Comparison of ENCODE assay signal across 21 cellular contexts in the genomic region with DNA sequence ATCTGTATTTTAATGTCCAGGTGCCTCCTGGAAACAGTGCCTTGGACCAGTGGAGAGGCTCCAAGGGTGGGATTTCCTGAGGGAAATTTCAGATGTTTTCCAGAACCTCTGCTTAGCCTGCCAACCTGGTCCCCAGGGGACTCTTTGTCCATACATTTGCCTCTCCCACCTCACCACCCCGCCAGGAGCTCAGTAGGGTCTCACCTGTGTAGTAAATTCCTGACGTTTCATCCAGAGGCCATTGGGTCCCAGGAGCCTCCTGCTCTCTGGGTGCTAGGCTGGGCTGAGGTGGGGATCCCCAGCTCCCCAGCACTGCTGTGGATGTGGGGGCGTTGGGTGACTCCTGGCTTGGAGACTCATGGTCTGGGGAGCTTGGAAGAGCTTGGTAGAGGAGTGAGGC. TPM values are rescaled to one million over a fixed set of nuclear protein-coding genes. Genes with fewer than 3 reads are reported as not detected.
A peak's percentile ranks its signal among the peaks of the same experiment; 100 is the strongest.
DNase-seq lines count a peak whose midpoint lies in the region; ATAC-seq and TF ChIP-seq lines count a peak whose summit lies in the region.
"Had no signal": no experiment of that assay in that cellular context is flagged by ENCODE, and none has a peak within 500 bp of the region (broad histone marks: within the 10 kb centered on the region; RNA-seq: fewer than 3 reads in every experiment).

No MANE protein-coding gene starts in this region.

- intact Hi-C loops in MCF 10A (cut with micrococcal nuclease): no loop called here
- intact Hi-C loops in mammary epithelial cell (cut with micrococcal nuclease): loop anchor here (10.0 kb wide), 2 partner anchors 337 to 387 kb away; a partner anchor contains a TSS

- H3K9ac ChIP-seq in mammary epithelial cell (ENCODE audit: insufficient read depth, low read length): no peak overlapping the region

- H3K4me3 Mint-ChIP-seq in MCF 10A (ENCODE audit: unreplicated experiment): no peak overlapping the region
- no peak overlapping the region for H3K4me3 Mint-ChIP-seq in stimulated activated memory B cell treated with anti-CD40 and anti-IgM and Interleukin-4, amounts not matched to agents 10 μg/mL and 1 μg/mL and 100 μg/mL, for 72 hours
- H3K4me3 Mint-ChIP-seq: nephron progenitor cell had no signal

- no peak overlapping the region for H3K4me3 ChIP-seq in mammary epithelial cell (replicated peaks in 1 of 3; ENCODE audit: insufficient read depth in 1 of 3, low read depth in 2 of 3, low read length in 3 of 3)
- H3K4me3 ChIP-seq: Peyer's patch had no signal

- ATAC-seq in stimulated activated memory B cell treated with anti-CD40 and anti-IgM and Interleukin-4, amounts not matched to agents 10 μg/mL and 1 μg/mL and 100 μg/mL, for 72 hours: no peak
- ATAC-seq: activated CD8-positive, alpha-beta memory T cell treated with anti-CD3 and anti-CD28 coated beads, Interleukin-2, amount 10 ng/mL, durations not matched to agents 7 days and 5 days had no signal

- H3K79me2 ChIP-seq in mammary epithelial cell (ENCODE audit: insufficient read depth, low read length): no peaks in the 10 kb centered on the region

- H3K27ac ChIP-seq in mammary epithelial cell (ENCODE audit: insufficient read depth, low read depth, low read length): no peak overlapping the region
- peak overlapping the region; percentile 99 for H3K27ac ChIP-seq in epithelial cell of prostate
- H3K27ac ChIP-seq: Peyer's patch had no signal

- H3K4me1 Mint-ChIP-seq in MCF 10A (ENCODE audit: insufficient read depth, unreplicated experiment): peaks cover 23% of the 10 kb centered on the region
- H3K4me1 Mint-ChIP-seq in stimulated activated memory B cell treated with anti-CD40 and anti-IgM and Interleukin-4, amounts not matched to agents 10 μg/mL and 1 μg/mL and 100 μg/mL, for 72 hours: peaks cover 69% of the 10 kb centered on the region

- H2AFZ ChIP-seq in mammary epithelial cell (ENCODE audit: low read depth, low read length): no peak overlapping the region

- POLR2A ChIA-PET in MCF 10A (lab: Yijun Ruan, JAX): interaction anchor here (0.5 kb wide), 1 partner anchor 925 kb away, joined by 4 read pairs; no protein-coding TSS in a partner anchor
- POLR2A ChIA-PET in GM10248 (lab: Yijun Ruan, JAX): no interaction called here

- CTCF ChIA-PET in MCF 10A (lab: Yijun Ruan, JAX) (no interaction called here), mammary epithelial cell (lab: Charles Lee; ENCODE audit: low non-redundant PET) (no interaction called here), GM10248 (lab: Yijun Ruan, JAX) (interaction anchor here (1.3 to 4.1 kb wide), 2 partner anchors 11 to 855 kb away, joined by 3 to 26 read pairs; no protein-coding TSS in a partner anchor)

- WGBS in mammary epithelial cell (ENCODE audit: low coverage, missing lambda C conversion rate): 90% methylated on average over 3 of the region's 3 CpGs

- peak overlapping the region; percentile 40 for H3K27ac Mint-ChIP-seq in MCF 10A (ENCODE audit: low read depth, unreplicated experiment)
- peak overlapping the region; percentile 95 for H3K27ac Mint-ChIP-seq in stimulated activated memory B cell treated with anti-CD40 and anti-IgM and Interleukin-4, amounts not matched to agents 10 μg/mL and 1 μg/mL and 100 μg/mL, for 72 hours
- H3K27ac Mint-ChIP-seq: activated CD8-positive, alpha-beta memory T cell treated with anti-CD3 and anti-CD28 coated beads, Interleukin-2, amount 10 ng/mL, durations not matched to agents 7 days and 5 days; nephron progenitor cell; progenitor cell of endocrine pancreas had no signal

- H3K4me1 ChIP-seq in mammary epithelial cell (ENCODE audit: insufficient read depth, low read length): peaks cover 41% of the 10 kb centered on the region

- in situ Hi-C loops in mammary epithelial cell (cut with MboI; ENCODE audit: low sequenced_read_pairs in 2 of 2): loop anchor here in 1 of 2 donors (5.0 to 10.0 kb wide), 2 partner anchors 74 to 1073 kb away; a partner anchor contains a TSS

- H3K4me2 ChIP-seq in mammary epithelial cell (ENCODE audit: insufficient read depth, low read depth, low read length): no peak overlapping the region

- no peaks in the 10 kb centered on the region for H4K20me1 ChIP-seq in mammary epithelial cell (ENCODE audit: insufficient read depth, low read length)

- no peaks in the 10 kb centered on the region for H3K27me3 Mint-ChIP-seq in MCF 10A (ENCODE audit: insufficient read depth, unreplicated experiment)
- H3K27me3 Mint-ChIP-seq in stimulated activated memory B cell treated with anti-CD40 and anti-IgM and Interleukin-4, amounts not matched to agents 10 μg/mL and 1 μg/mL and 100 μg/mL, for 72 hours: no peaks in the 10 kb centered on the region
- H3K27me3 Mint-ChIP-seq: activated CD8-positive, alpha-beta memory T cell treated with anti-CD3 and anti-CD28 coated beads, Interleukin-2, amount 10 ng/mL, durations not matched to agents 7 days and 5 days had no signal

- no TSS peak for BruUV-seq in MCF 10A (replicated peaks; lab: Mats Ljungman, UMichigan)
- BruUV-seq in mammary epithelial cell (replicated peaks; lab: Mats Ljungman, UMichigan): no TSS peak

- H3K36me3 Mint-ChIP-seq in MCF 10A (ENCODE audit: insufficient read depth, unreplicated experiment): peaks cover 18% of the 10 kb centered on the region
- peaks cover 57% of the 10 kb centered on the region for H3K36me3 Mint-ChIP-seq in stimulated activated memory B cell treated with anti-CD40 and anti-IgM and Interleukin-4, amounts not matched to agents 10 μg/mL and 1 μg/mL and 100 μg/mL, for 72 hours

- H3K36me3 ChIP-seq in mammary epithelial cell (ENCODE audit: insufficient read depth, low read length): no peaks in the 10 kb centered on the region
- H3K36me3 ChIP-seq: Peyer's patch had no signal

- no peaks in the 10 kb centered on the region for H3K9me3 ChIP-seq in mammary epithelial cell (replicated peaks; ENCODE audit: insufficient read depth, low read length)
- H3K9me3 ChIP-seq: Peyer's patch, upper lobe of left lung had no signal

- H3K27me3 ChIP-seq in mammary epithelial cell (ENCODE audit: insufficient read depth, low read length): no peaks in the 10 kb centered on the region
- H3K27me3 ChIP-seq: Peyer's patch, upper lobe of left lung had no signal

- H3K9me3 Mint-ChIP-seq in MCF 10A (ENCODE audit: unreplicated experiment): no peaks in the 10 kb centered on the region
- no peaks in the 10 kb centered on the region for H3K9me3 Mint-ChIP-seq in stimulated activated memory B cell treated with anti-CD40 and anti-IgM and Interleukin-4, amounts not matched to agents 10 μg/mL and 1 μg/mL and 100 μg/mL, for 72 hours

- dilution Hi-C loops in mammary epithelial cell (cut with HindIII; ENCODE audit: low sequenced_read_pairs): no loop called here

- DNase-seq in MCF 10A (ENCODE audit: unreplicated experiment) (no peak), mammary epithelial cell (no peak), NCI-H69 (lab: John Stamatoyannopoulos, UW) (peak; percentile 0), epithelial cell of prostate (ENCODE audit: low read depth, low spot score) (no peak), NCI-H524 treated with DMSO at 0.1 percent for 48 hours (lab: John Stamatoyannopoulos, UW) (no peak), NCI-H2107 treated with DMSO at 0.1 percent for 48 hours (lab: John Stamatoyannopoulos, UW; ENCODE audit: unreplicated experiment) (no peak), GM10248 (ENCODE audit: extremely low spot score) (no peak)
- DNase-seq: activated CD8-positive, alpha-beta memory T cell treated with anti-CD3 and anti-CD28 coated beads, Interleukin-2, amount 10 ng/mL, durations not matched to agents 7 days and 5 days; Calu3; EL; H7; Kasumi-1; NCI-H1048; nephron progenitor cell; NK-92 treated with Interleukin-12 subunit alpha and Interleukin-12 subunit beta, amount 100 ng/mL, for 24 hours; Peyer's patch; stimulated activated CD4-positive, alpha-beta T cell treated with anti-CD3 and anti-CD28 coated beads, Interleukin-2, amount 100 ng/mL, for 24 hours; T1000; upper lobe of left lung had no signal

- TF ChIP-seq CTCF in MCF 10A (IDR thresholded peaks at IDR 0.05; ENCODE audit: unreplicated experiment) (no peak), mammary epithelial cell (conservative IDR thresholded peaks at IDR 0.05 in 1 of 2, IDR thresholded peaks at IDR 0.05 in 1 of 2; ENCODE audit: extremely low read depth in 1 of 2, insufficient read depth in 1 of 2, low read depth in 1 of 2, low read length in 2 of 2) (no peak), GM10248 (IDR thresholded peaks at IDR 0.05; ENCODE audit: control extremely low read depth, extremely low read depth, low read depth, missing control alignments) (no peak)

RNA-seq across cellular contexts. Expression of a gene that starts 2.7 kb away (rescaled TPM):
- total RNA-seq in MCF 10A (2022) (29.0 and 33.5 TPM in 2 replicates), mammary epithelial cell (10 to 100 TPM; 27.3 to 48.3 TPM)
- polyA plus RNA-seq in mammary epithelial cell: 6.6 TPM
- polyA minus RNA-seq in mammary epithelial cell: 10.7 TPM
